Comparison of ENCODE assay signal across 19 cellular contexts in the genomic region with DNA sequence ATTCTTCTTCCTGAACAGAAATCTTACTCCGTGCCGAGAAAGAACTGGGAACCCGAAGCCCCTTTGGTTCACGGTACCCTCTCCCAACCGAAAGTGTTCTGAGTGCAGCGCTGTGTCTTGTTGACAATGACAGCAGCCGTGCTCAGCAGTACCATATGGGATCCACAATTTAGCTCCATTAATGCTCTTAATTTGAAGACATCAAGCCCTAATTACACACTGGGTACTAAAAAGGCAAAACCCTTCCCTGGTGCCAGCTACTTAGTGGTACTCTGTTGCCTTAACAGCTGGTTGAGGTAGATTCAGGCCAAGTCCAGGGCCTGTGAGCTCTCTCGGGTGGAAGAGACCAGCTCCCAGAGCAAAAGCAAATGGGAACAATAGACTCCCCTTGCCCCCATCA. TPM values are rescaled to one million over a fixed set of nuclear protein-coding genes. Genes with fewer than 3 reads are reported as not detected.
DNase-seq lines count a peak whose midpoint lies in the region; ATAC-seq and TF ChIP-seq lines count a peak whose summit lies in the region.
"Had no signal": no experiment of that assay in that cellular context is flagged by ENCODE, and none has a peak within 500 bp of the region (broad histone marks: within the 10 kb centered on the region; RNA-seq: fewer than 3 reads in every experiment).

No MANE protein-coding gene starts in this region.

- H2BK5ac ChIP-seq in mesenchymal stem cell (ENCODE audit: low read depth, low read length, poor library complexity, severe bottlenecking): no peak overlapping the region

- no peak overlapping the region for H3K18ac ChIP-seq in mesenchymal stem cell (ENCODE audit: low read depth in 1 of 2, low read length in 2 of 2)

- no peaks in the 10 kb centered on the region for H3K9me3 ChIP-seq in T-helper 17 cell (ENCODE audit: control insufficient read depth, low read length, poor library complexity, severe bottlenecking)
- no peaks in the 10 kb centered on the region for H3K9me3 ChIP-seq in mesenchymal stem cell (ENCODE audit: control insufficient read depth, low read length)
- no peaks in the 10 kb centered on the region for H3K9me3 ChIP-seq in gastroesophageal sphincter
- H3K9me3 ChIP-seq: A549 had no signal

- no peaks in the 10 kb centered on the region for H3K27me3 Mint-ChIP-seq in T-helper 17 cell
- H3K27me3 Mint-ChIP-seq: B cell had no signal

- no peak overlapping the region for H3K4ac ChIP-seq in mesenchymal stem cell (ENCODE audit: low read depth in 1 of 2, low read length in 2 of 2)

- H3K4me1 ChIP-seq in mesenchymal stem cell (ENCODE audit: control insufficient read depth, insufficient read depth, low read depth, low read length) (peaks cover 9% of the 10 kb centered on the region), gastroesophageal sphincter (no peaks in the 10 kb centered on the region)
- H3K4me1 ChIP-seq: A549 had no signal

- H3K27ac Mint-ChIP-seq in T-helper 17 cell: peak overlapping the region; percentile 60
- H3K27ac Mint-ChIP-seq: B cell had no signal

- 99% methylated on average over 8 of the region's 8 CpGs for WGBS in mesenchymal stem cell
- whole genome bisulfite sequencing in gastroesophageal sphincter (ENCODE audit: low coverage in 1 of 2), 2 donors: 96 to 100% methylated on average over 3 to 5 of the region's 8 CpGs

- in situ Hi-C loops in G401 (cut with HindIII; ENCODE audit: low sequenced_read_pairs): no loop called here

- TF ChIP-seq POLR2A in gastroesophageal sphincter (IDR thresholded peaks at IDR 0.05): no peak

- peak overlapping the region; percentile 9 for H4K91ac ChIP-seq in mesenchymal stem cell (ENCODE audit: low read length)

- H4K8ac ChIP-seq in mesenchymal stem cell (ENCODE audit: low read length): no peak overlapping the region

- no peak overlapping the region for H3K9ac ChIP-seq in mesenchymal stem cell (ENCODE audit: low read length)

- H2AK5ac ChIP-seq in mesenchymal stem cell (ENCODE audit: low read length, severe bottlenecking): no peak overlapping the region

- no peak overlapping the region for H3K4me3 ChIP-seq in mesenchymal stem cell (ENCODE audit: insufficient read depth in 1 of 2, low read depth in 1 of 2, low read length in 2 of 2)
- H3K4me3 ChIP-seq in gastroesophageal sphincter: no peak overlapping the region
- H3K4me3 ChIP-seq: A549 had no signal

- no peak overlapping the region for H3K14ac ChIP-seq in mesenchymal stem cell (ENCODE audit: low read length in 2 of 2)

- H2BK12ac ChIP-seq in mesenchymal stem cell (ENCODE audit: low read length in 2 of 2): peak overlapping the region in 1 of 2 experiments; percentile 2

- no peak for TF ChIP-seq EP300 in gastroesophageal sphincter (IDR thresholded peaks at IDR 0.05)

- DNase-seq in G401 (ENCODE audit: low spot score) (peak; percentile 60), NCI-H1694 (lab: John Stamatoyannopoulos, UW) (peak; percentile 87), T-helper 17 cell (no peak), mesenchymal stem cell (no peak), kidney tubule cell (ENCODE audit: low spot score) (no peak), NOMO-1 treated with dmso at 0.1 percent for 144 hours (lab: John Stamatoyannopoulos, UW; ENCODE audit: unreplicated experiment) (no peak)
- DNase-seq: DMS153, GDM1, KBM-7, MM.1S, NCI-H1105 treated with DMSO at 0.1 percent for 48 hours, NCI-H2081 treated with DMSO at 0.1 percent for 48 hours, NCI-H774, PC-3, Right ventricle myocardium superior had no signal

- H3K79me1 ChIP-seq in mesenchymal stem cell (replicated peaks; ENCODE audit: low read length, poor library complexity, severe bottlenecking): peaks cover 29% of the 10 kb centered on the region

- H3K4me3 Mint-ChIP-seq in T-helper 17 cell: no peak overlapping the region
- H3K4me3 Mint-ChIP-seq: B cell, CD14-positive monocyte had no signal

- H3K36me3 ChIP-seq in mesenchymal stem cell (ENCODE audit: control insufficient read depth in 1 of 2, insufficient read depth in 2 of 2, low read depth in 1 of 2, low read length in 2 of 2): peaks cover 49 to 94% of the 10 kb centered on the region in 2 experiments
- H3K36me3 ChIP-seq in gastroesophageal sphincter: peaks cover 0 to 100% of the 10 kb centered on the region in 2 donors

- H3K27me3 ChIP-seq in mesenchymal stem cell (ENCODE audit: control insufficient read depth in 1 of 2, insufficient read depth in 1 of 2, low read length in 2 of 2) (no peaks in the 10 kb centered on the region), gastroesophageal sphincter (no peaks in the 10 kb centered on the region)

- peaks cover 12% of the 10 kb centered on the region for H3K36me3 Mint-ChIP-seq in T-helper 17 cell (ENCODE audit: low read depth)

- H2BK15ac ChIP-seq in mesenchymal stem cell (ENCODE audit: low read depth, poor library complexity, severe bottlenecking): peak overlapping the region; percentile 33

- H3K23ac ChIP-seq in mesenchymal stem cell (ENCODE audit: low read length in 2 of 2): no peak overlapping the region

- no peak overlapping the region for H3K27ac ChIP-seq in mesenchymal stem cell (ENCODE audit: low read length, poor library complexity, severe bottlenecking)
- no peak overlapping the region for H3K27ac ChIP-seq in gastroesophageal sphincter
- H3K27ac ChIP-seq: A549 had no signal

- no peak for TF ChIP-seq CTCF in gastroesophageal sphincter (IDR thresholded peaks at IDR 0.05)

- no peak overlapping the region for H3K4me2 ChIP-seq in mesenchymal stem cell (ENCODE audit: low read length, poor library complexity, severe bottlenecking)
- H3K4me2 ChIP-seq: A549 had no signal

- no peak for ATAC-seq in T-helper 17 cell
- no peak for ATAC-seq in gastroesophageal sphincter
- ATAC-seq: A549, PC-3 had no signal

- H2AFZ ChIP-seq in mesenchymal stem cell (ENCODE audit: low read depth, low read length): no peak overlapping the region

- H3K4me1 Mint-ChIP-seq in T-helper 17 cell: peaks cover 4% of the 10 kb centered on the region
- H3K4me1 Mint-ChIP-seq: B cell, CD14-positive monocyte had no signal

- H2BK120ac ChIP-seq in mesenchymal stem cell (ENCODE audit: low read depth, low read length): no peak overlapping the region

RNA-seq across cellular contexts. Expression of gene DDX31, which starts 24.5 kb away (rescaled TPM):
- 17.6 and 21.9 TPM in 2 replicates for total RNA-seq in G401 (2014; rRNA removed; shearing (Covaris generic))
- total RNA-seq in T-helper 17 cell (10 to 100 TPM; 12.6 to 15.5 TPM), gastroesophageal sphincter (10 to 100 TPM in 1 of 4 donors, 1 to 10 TPM in 3; 8.3 to 10.3 (median 9.3) TPM)
- polyA plus RNA-seq in mesenchymal stem cell (2013, experiment 1 of 2): 8.4 TPM
- 8.3 TPM for polyA plus RNA-seq in mesenchymal stem cell (2013, experiment 2 of 2)

RNA-seq across cellular contexts. Expression of gene GTF3C4, which starts 25.0 kb away (rescaled TPM):
- 21.2 and 24.5 TPM in 2 replicates for total RNA-seq in G401 (2014; rRNA removed; shearing (Covaris generic))
- 10 to 100 TPM; 17.3 to 17.9 TPM for total RNA-seq in T-helper 17 cell
- polyA plus RNA-seq in mesenchymal stem cell (2013, experiment 1 of 2): 8.9 TPM
- 8.5 TPM for polyA plus RNA-seq in mesenchymal stem cell (2013, experiment 2 of 2)
- 10 to 100 TPM; 11.4 to 15.4 (median 12.7) TPM for total RNA-seq in gastroesophageal sphincter

Comparison
In these comparisons a context has a peak if more than half of its experiments do, and no peak if none do; other contexts are left out.
1. DNase-seq: peak in G401 (single experiment) and NCI-H1694 (single experiment); none in T-helper 17 cell (0 of 3), mesenchymal stem cell (single experiment), kidney tubule cell (single experiment) and NOMO-1 treated with dmso at 0.1 percent for 144 hours (single experiment).